In the genomic region with DNA sequence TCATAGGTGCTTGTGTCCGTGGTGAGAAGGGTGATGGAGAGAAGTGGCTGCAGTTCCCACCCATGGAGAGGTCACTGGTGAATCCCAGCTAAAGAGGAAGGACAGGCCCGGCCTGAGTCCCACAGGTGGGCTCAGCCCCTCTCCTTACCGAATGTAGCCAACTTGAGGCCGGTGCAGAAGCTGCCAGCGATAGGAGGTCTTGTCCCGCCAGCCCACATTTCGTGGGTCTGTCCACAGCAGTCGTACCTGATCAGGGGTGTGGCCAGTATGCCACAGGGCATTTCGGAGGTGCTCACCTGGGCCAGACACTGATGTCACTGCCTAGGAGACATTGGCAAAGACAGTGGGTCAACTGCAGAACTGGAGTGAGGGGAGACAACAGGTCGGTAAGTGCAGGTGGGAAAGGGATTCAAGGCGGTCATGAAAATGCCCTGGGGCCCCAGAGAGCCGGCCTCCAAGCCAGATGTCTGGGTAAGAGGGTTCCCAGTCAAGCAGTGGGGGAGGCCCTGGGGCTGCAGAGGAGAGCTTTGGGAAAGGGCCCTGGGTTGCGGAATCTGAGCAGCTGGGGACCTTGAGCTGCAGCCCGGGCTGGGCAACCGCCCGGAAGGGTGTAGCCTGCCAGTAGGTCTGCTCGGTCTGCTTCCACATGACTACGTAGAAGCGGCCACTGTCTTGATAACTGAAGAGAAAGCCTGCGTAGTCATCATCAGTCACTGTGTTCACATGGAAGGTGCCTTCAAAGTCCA, we compare ENCODE assay signal across 18 cellular contexts. TPM values are rescaled to one million over a fixed set of nuclear protein-coding genes. Genes with fewer than 3 reads are reported as not detected.
DNase-seq lines count a peak whose midpoint lies in the region; ATAC-seq and TF ChIP-seq lines count a peak whose summit lies in the region.
"Had no signal": no experiment of that assay in that cellular context is flagged by ENCODE, and none has a peak within 500 bp of the region (broad histone marks: within the 10 kb centered on the region; RNA-seq: fewer than 3 reads in every experiment).

No MANE protein-coding gene starts in this region.

- no peak overlapping the region for H4K5ac ChIP-seq in mesendoderm (ENCODE audit: low read length)

- WGBS in right cardiac atrium: 89% methylated on average over 20 of the region's 20 CpGs
- 81 to 83% methylated on average over 20 of the region's 20 CpGs for WGBS in ectodermal cell, 2 experiments
- no CpG with 5 or more reads among the region's 20 CpGs for WGBS in mesendoderm (ENCODE audit: extremely low coverage, insufficient coverage, low lambda C conversion rate)
- WGBS in aorta, 2 donors: 92 to 93% methylated on average over 20 of the region's 20 CpGs

- no peak overlapping the region for H2BK120ac ChIP-seq in mesendoderm (ENCODE audit: low read depth, low read length)

- no peaks in the 10 kb centered on the region for H3K9me3 ChIP-seq in right cardiac atrium (ENCODE audit: control insufficient read depth, low read length)
- no peaks in the 10 kb centered on the region for H3K9me3 ChIP-seq in ectodermal cell (ENCODE audit: control insufficient read depth, low read length)
- H3K9me3 ChIP-seq in aorta (ENCODE audit: control insufficient read depth, low read length): no peaks in the 10 kb centered on the region
- H3K9me3 ChIP-seq in MG63: no peaks in the 10 kb centered on the region

- H2BK5ac ChIP-seq in mesendoderm (ENCODE audit: low read length): no peak overlapping the region

- intact Hi-C loops in right cardiac atrium (cut with DNase I): no loop called here
- intact Hi-C loops in Right ventricle myocardium inferior (cut with DNase I): no loop called here
- intact Hi-C loops in aorta (cut with DNase I): no loop called here

- no peak overlapping the region for H3K4me3 ChIP-seq in right cardiac atrium (ENCODE audit: low read length)
- H3K4me3 ChIP-seq in ectodermal cell (ENCODE audit: insufficient read depth, low read depth, low read length): peak overlapping the region; percentile 94
- no peak overlapping the region for H3K4me3 ChIP-seq in mesendoderm (ENCODE audit: low read length)
- H3K4me3 ChIP-seq in aorta (ENCODE audit: low read length in 2 of 2): no peak overlapping the region
- no peak overlapping the region for H3K4me3 ChIP-seq in MG63
- H3K4me3 ChIP-seq: smooth muscle cell had no signal

- no peak for TF ChIP-seq POLR2A in GM18505 (IDR thresholded peaks at IDR 0.05; ENCODE audit: borderline replicate concordance, extremely low read depth, insufficient read depth, insufficient read length)

- H3K79me2 ChIP-seq in mesendoderm (ENCODE audit: control insufficient read depth, insufficient read depth, low read length): peaks cover 13% of the 10 kb centered on the region

- no peak overlapping the region for H3K4ac ChIP-seq in mesendoderm (ENCODE audit: low read depth, low read length)

- no peak overlapping the region for H2AK5ac ChIP-seq in mesendoderm (ENCODE audit: low read length)

- no peak overlapping the region for H3K23ac ChIP-seq in mesendoderm (ENCODE audit: low read length)

- no peak overlapping the region for H2BK15ac ChIP-seq in mesendoderm (replicated peaks; ENCODE audit: low read depth)

- ATAC-seq in right cardiac atrium (no peak), Right ventricle myocardium inferior (no peak), aorta (ENCODE audit: low FRiP score) (no peak), GM18505 (IDR thresholded peaks at IDR 0.05; ENCODE audit: unreplicated experiment) (no peak)
- ATAC-seq: stimulated activated naive CD8-positive, alpha-beta T cell treated with anti-CD3 and anti-CD28 coated beads, Interleukin-15, amount 100 ng/mL, for 72 hours had no signal

- peak; percentile 71 to 78 (median 73) for DNase-seq in right cardiac atrium
- DNase-seq in Right ventricle myocardium inferior (ENCODE audit: missing footprints): no peak
- no peak for DNase-seq in mesendoderm
- DNase-seq in aorta: peak; percentile 64 to 79
- no peak for DNase-seq in MG63
- no peak for DNase-seq in NCI-H1105 treated with DMSO at 0.1 percent for 48 hours (lab: John Stamatoyannopoulos, UW)
- DNase-seq: activated CD8-positive, alpha-beta memory T cell treated with anti-CD3 and anti-CD28 coated beads for 24 hours; activated gamma-delta T cell treated with Interleukin-2 at 50 U/mL for 16 hours; foreskin melanocyte; kidney glomerular epithelial cell; naive B cell; NCI-H1417; NCI-H226; stimulated activated naive CD8-positive, alpha-beta T cell treated with anti-CD3 and anti-CD28 coated beads, Interleukin-15, amount 100 ng/mL, for 72 hours had no signal

- no peak overlapping the region for H3K18ac ChIP-seq in mesendoderm (ENCODE audit: low read length)

- H3K4me1 ChIP-seq in right cardiac atrium (ENCODE audit: control insufficient read depth, insufficient read depth, low read length): peaks cover 3% of the 10 kb centered on the region
- H3K4me1 ChIP-seq in ectodermal cell (ENCODE audit: control insufficient read depth, insufficient read depth, low read length): peaks cover 33% of the 10 kb centered on the region
- H3K4me1 ChIP-seq in mesendoderm (ENCODE audit: control insufficient read depth, low read depth, low read length): peaks cover 5% of the 10 kb centered on the region
- no peaks in the 10 kb centered on the region for H3K4me1 ChIP-seq in aorta (ENCODE audit: control insufficient read depth in 1 of 2, insufficient read depth in 2 of 2, low read length in 2 of 2)

- H3K9ac ChIP-seq in mesendoderm (ENCODE audit: low read length): peak overlapping the region; percentile 4

- H4K8ac ChIP-seq in mesendoderm (ENCODE audit: low read depth, low read length): no peak overlapping the region

- H3K27me3 ChIP-seq in right cardiac atrium (ENCODE audit: control insufficient read depth, insufficient read depth) (no peaks in the 10 kb centered on the region), ectodermal cell (ENCODE audit: control insufficient read depth, insufficient read depth, low read length, poor library complexity, severe bottlenecking) (no peaks in the 10 kb centered on the region), mesendoderm (ENCODE audit: insufficient read depth, low read length, poor library complexity) (no peaks in the 10 kb centered on the region), aorta (ENCODE audit: control insufficient read depth in 1 of 2, insufficient read depth in 2 of 2, low read length in 1 of 2) (no peaks in the 10 kb centered on the region), MG63 (no peaks in the 10 kb centered on the region)

- peak overlapping the region; percentile 45 for H3K56ac ChIP-seq in mesendoderm (ENCODE audit: low read length)

- H3K27ac ChIP-seq in right cardiac atrium (ENCODE audit: low read length) (no peak overlapping the region), ectodermal cell (ENCODE audit: insufficient read depth, low read depth, low read length, poor library complexity, severe bottlenecking) (peak overlapping the region; percentile 99), mesendoderm (ENCODE audit: low read depth, low read length) (no peak overlapping the region), aorta (ENCODE audit: low read depth in 1 of 2, low read length in 2 of 2) (no peak overlapping the region)
- H3K27ac ChIP-seq: SK-N-MC had no signal

- H3K79me1 ChIP-seq in mesendoderm (ENCODE audit: low read length): no peaks in the 10 kb centered on the region

- no peak overlapping the region for H3K4me2 ChIP-seq in mesendoderm (ENCODE audit: low read length)
- H3K4me2 ChIP-seq: smooth muscle cell had no signal

- H3K36me3 ChIP-seq in ectodermal cell (ENCODE audit: control insufficient read depth, insufficient read depth, low read length): peaks cover 49% of the 10 kb centered on the region
- H3K36me3 ChIP-seq in mesendoderm (ENCODE audit: control insufficient read depth, insufficient read depth, low read length): peaks cover 1% of the 10 kb centered on the region
- peaks cover 0 to 4% of the 10 kb centered on the region in 2 donors for H3K36me3 ChIP-seq in aorta (ENCODE audit: control insufficient read depth in 1 of 2, insufficient read depth in 2 of 2, low read length in 1 of 2)
- no peaks in the 10 kb centered on the region for H3K36me3 ChIP-seq in MG63

RNA-seq across cellular contexts. Expression of gene THBS3, which starts 10.6 kb away (rescaled TPM):
- total RNA-seq in right cardiac atrium (10 to 100 TPM; 16.5 to 33.4 (median 20.1) TPM), Right ventricle myocardium inferior (5.7 TPM), aorta (10 to 100 TPM; 58.9 to 97.9 TPM)
- polyA plus RNA-seq in right cardiac atrium (19.6 TPM), aorta (100 to 1,000 TPM in 1 of 2 donors, 10 to 100 TPM in 1; 21.7 to 195 TPM)
- 56.6 TPM for polyA plus RNA-seq in ectodermal cell (2013, experiment 1 of 4)
- 55.5 TPM for polyA plus RNA-seq in ectodermal cell (2013, experiment 2 of 4)
- 46.8 TPM for polyA plus RNA-seq in ectodermal cell (2013, experiment 3 of 4)
- 51.5 TPM for polyA plus RNA-seq in ectodermal cell (2013, experiment 4 of 4)
- 2.1 TPM for polyA plus RNA-seq in mesendoderm (2013, experiment 1 of 2)
- polyA plus RNA-seq in mesendoderm (2013, experiment 2 of 2): 2.4 TPM
- total RNA-seq in MG63 (2014; rRNA removed; shearing (Covaris generic); ENCODE audit: low replicate concordance): 9.1 and 11.0 TPM in 2 replicates

RNA-seq across cellular contexts. Expression of gene MTX1, which starts 11.4 kb away (rescaled TPM):
- 10 to 100 TPM; 20.1 to 24.3 (median 21.1) TPM for total RNA-seq in right cardiac atrium
- polyA plus RNA-seq in right cardiac atrium: 31.9 TPM
- total RNA-seq in Right ventricle myocardium inferior: 16.5 TPM
- 43.3 TPM for polyA plus RNA-seq in ectodermal cell (2013, experiment 1 of 4)
- polyA plus RNA-seq in ectodermal cell (2013, experiment 2 of 4): 44.2 TPM
- 32.1 TPM for polyA plus RNA-seq in ectodermal cell (2013, experiment 3 of 4)
- 36.1 TPM for polyA plus RNA-seq in ectodermal cell (2013, experiment 4 of 4)
- polyA plus RNA-seq in mesendoderm (2013, experiment 1 of 2): 40.8 TPM
- 40.6 TPM for polyA plus RNA-seq in mesendoderm (2013, experiment 2 of 2)
- 10 to 100 TPM; 20.3 to 21.3 TPM for total RNA-seq in aorta
- polyA plus RNA-seq in aorta: 10 to 100 TPM; 26.2 to 52.9 TPM
- 97.2 and 100 TPM in 2 replicates for total RNA-seq in MG63 (2014; rRNA removed; shearing (Covaris generic); ENCODE audit: low replicate concordance)

RNA-seq across cellular contexts. Expression of gene TRIM46, which starts 23.4 kb away (rescaled TPM):
- under 1 TPM; 0.17 to 0.37 (median 0.26) TPM for total RNA-seq in right cardiac atrium
- 0.18 TPM for polyA plus RNA-seq in right cardiac atrium
- total RNA-seq in Right ventricle myocardium inferior: 0.16 TPM
- polyA plus RNA-seq in ectodermal cell (2013, experiment 1 of 4): 13.7 TPM
- 15.0 TPM for polyA plus RNA-seq in ectodermal cell (2013, experiment 2 of 4)
- 10.9 TPM for polyA plus RNA-seq in ectodermal cell (2013, experiment 3 of 4)
- 12.3 TPM for polyA plus RNA-seq in ectodermal cell (2013, experiment 4 of 4)
- polyA plus RNA-seq in mesendoderm (2013, experiment 1 of 2): 1.8 TPM
- 2.0 TPM for polyA plus RNA-seq in mesendoderm (2013, experiment 2 of 2)
- 1 to 10 TPM; 1.6 to 3.4 TPM for total RNA-seq in aorta
- 1 to 10 TPM in 1 of 2 donors, under 1 TPM in 1; 0.50 to 2.1 TPM for polyA plus RNA-seq in aorta
- total RNA-seq in MG63 (2014; rRNA removed; shearing (Covaris generic); ENCODE audit: low replicate concordance): not detected in 2 replicates

RNA-seq across cellular contexts. Expression of gene KRTCAP2, which starts 24.0 kb away (rescaled TPM):
- 100 to 1,000 TPM; 122 to 150 (median 130) TPM for total RNA-seq in right cardiac atrium
- 217 TPM for polyA plus RNA-seq in right cardiac atrium
- total RNA-seq in Right ventricle myocardium inferior: 118 TPM
- 127 TPM for polyA plus RNA-seq in ectodermal cell (2013, experiment 1 of 4)
- 122 TPM for polyA plus RNA-seq in ectodermal cell (2013, experiment 2 of 4)
- polyA plus RNA-seq in ectodermal cell (2013, experiment 3 of 4): 136 TPM
- 141 TPM for polyA plus RNA-seq in ectodermal cell (2013, experiment 4 of 4)
- 196 TPM for polyA plus RNA-seq in mesendoderm (2013, experiment 1 of 2)
- polyA plus RNA-seq in mesendoderm (2013, experiment 2 of 2): 199 TPM
- total RNA-seq in aorta: 100 to 1,000 TPM; 136 to 143 TPM
- polyA plus RNA-seq in aorta: 100 to 1,000 TPM; 179 to 255 TPM
- total RNA-seq in MG63 (2014; rRNA removed; shearing (Covaris generic); ENCODE audit: low replicate concordance): 220 and 236 TPM in 2 replicates

RNA-seq across cellular contexts. Expression of gene DPM3, which starts 56.7 kb away (rescaled TPM):
- 10 to 100 TPM; 71.2 to 81.6 (median 74.6) TPM for total RNA-seq in right cardiac atrium
- polyA plus RNA-seq in right cardiac atrium: 186 TPM
- total RNA-seq in Right ventricle myocardium inferior: 55.7 TPM
- polyA plus RNA-seq in ectodermal cell (2013, experiment 1 of 4): 50.7 TPM
- 43.9 TPM for polyA plus RNA-seq in ectodermal cell (2013, experiment 2 of 4)
- polyA plus RNA-seq in ectodermal cell (2013, experiment 3 of 4): 77.0 TPM
- polyA plus RNA-seq in ectodermal cell (2013, experiment 4 of 4): 83.1 TPM
- polyA plus RNA-seq in mesendoderm (2013, experiment 1 of 2): 84.8 TPM
- 79.1 TPM for polyA plus RNA-seq in mesendoderm (2013, experiment 2 of 2)
- 10 to 100 TPM; 42.4 to 52.4 TPM for total RNA-seq in aorta
- polyA plus RNA-seq in aorta: 100 to 1,000 TPM; 162 to 200 TPM
- 48.9 TPM in 1 of 2 replicates, not detected in the other for total RNA-seq in MG63 (2014; rRNA removed; shearing (Covaris generic); ENCODE audit: low replicate concordance)

Comparison
In these comparisons a context has a peak if more than half of its experiments do, and no peak if none do; other contexts are left out.
1. DNase-seq: peak in right cardiac atrium (3 of 3) and aorta (2 of 2); none in Right ventricle myocardium inferior (single experiment), mesendoderm (single experiment), MG63 (single experiment) and NCI-H1105 treated with DMSO at 0.1 percent for 48 hours (single experiment).